Comparison of ENCODE assay signal across 13 cellular contexts in genomic region chr17:954431-955164, GRCh38. TPM values are rescaled to one million over a fixed set of nuclear protein-coding genes. Genes with fewer than 3 reads are reported as not detected.
DNase-seq lines count a peak whose midpoint lies in the region; ATAC-seq lines count a peak whose summit lies in the region.
"Had no signal": no experiment of that assay in that cellular context is flagged by ENCODE, and none has a peak within 500 bp of the region (broad histone marks: within the 10 kb centered on the region; RNA-seq: fewer than 3 reads in every experiment).

No MANE protein-coding gene starts in this region.

- H3K9me3 ChIP-seq in adipocyte (ENCODE audit: control insufficient read depth, low read length) (no peaks in the 10 kb centered on the region), Karpas-422 (ENCODE audit: low read length) (peaks cover 3% of the 10 kb centered on the region; the same call in 1 of the 2 replicates)
- H3K9me3 ChIP-seq: ovary had no signal

- ATAC-seq in left ventricle myocardium superior (peak; percentile 52), HG03139 (IDR thresholded peaks at IDR 0.05; ENCODE audit: unreplicated experiment) (no peak)
- ATAC-seq in activated CD8-positive, alpha-beta T cell treated with anti-CD3 and anti-CD28 coated beads, Interleukin-2, amount 10 ng/mL, durations not matched to agents 7 days and 5 days: no peak

- POLR2A ChIA-PET in activated CD8-positive, alpha-beta T cell treated with anti-CD3 and anti-CD28 coated beads, Interleukin-2, amount 10 ng/mL, durations not matched to agents 7 days and 5 days (lab: Charles Lee): no interaction called here

- H3K27ac Mint-ChIP-seq in activated CD8-positive, alpha-beta T cell treated with anti-CD3 and anti-CD28 coated beads, Interleukin-2, amount 10 ng/mL, durations not matched to agents 7 days and 5 days: no peak overlapping the region
- H3K27ac Mint-ChIP-seq: activated naive CD8-positive, alpha-beta T cell treated with anti-CD3 and anti-CD28 coated beads, Interleukin-2, amount 10 ng/mL, durations not matched to agents 7 days and 5 days had no signal

- H3K36me3 ChIP-seq in adipocyte (ENCODE audit: control insufficient read depth, insufficient read depth, low read length, severe bottlenecking): no peaks in the 10 kb centered on the region
- H3K36me3 ChIP-seq in Karpas-422 (ENCODE audit: insufficient read depth, low read length): no peaks in the 10 kb centered on the region
- H3K36me3 ChIP-seq: ovary had no signal

- no peaks in the 10 kb centered on the region for H3K4me1 Mint-ChIP-seq in activated CD8-positive, alpha-beta T cell treated with anti-CD3 and anti-CD28 coated beads, Interleukin-2, amount 10 ng/mL, durations not matched to agents 7 days and 5 days (ENCODE audit: low read depth)
- H3K4me1 Mint-ChIP-seq: activated naive CD8-positive, alpha-beta T cell treated with anti-CD3 and anti-CD28 coated beads, Interleukin-2, amount 10 ng/mL, durations not matched to agents 7 days and 5 days had no signal

- H3K9me3 Mint-ChIP-seq in activated CD8-positive, alpha-beta T cell treated with anti-CD3 and anti-CD28 coated beads, Interleukin-2, amount 10 ng/mL, durations not matched to agents 7 days and 5 days (ENCODE audit: insufficient read depth): no peaks in the 10 kb centered on the region
- H3K9me3 Mint-ChIP-seq: activated naive CD8-positive, alpha-beta T cell treated with anti-CD3 and anti-CD28 coated beads, Interleukin-2, amount 10 ng/mL, durations not matched to agents 7 days and 5 days had no signal

- intact Hi-C loops in left ventricle myocardium superior (cut with micrococcal nuclease): no loop called here

- no peak overlapping the region for H3K4me2 ChIP-seq in Karpas-422 (ENCODE audit: low read depth, low read length, poor library complexity, severe bottlenecking)

- H3K27me3 Mint-ChIP-seq in activated CD8-positive, alpha-beta T cell treated with anti-CD3 and anti-CD28 coated beads, Interleukin-2, amount 10 ng/mL, durations not matched to agents 7 days and 5 days (ENCODE audit: low read depth): peaks cover 7% of the 10 kb centered on the region

- H3K4me3 ChIP-seq in adipocyte (ENCODE audit: low read length) (no peak overlapping the region), Karpas-422 (ENCODE audit: low read length) (no peak overlapping the region)
- H3K4me3 ChIP-seq: ovary had no signal

- H3K27me3 ChIP-seq in adipocyte (replicated peaks; ENCODE audit: control insufficient read depth, insufficient read depth, low read length) (peaks cover 6% of the 10 kb centered on the region), Karpas-422 (ENCODE audit: low read length) (no peaks in the 10 kb centered on the region)
- H3K27me3 ChIP-seq: ovary had no signal

- CTCF ChIA-PET in activated CD8-positive, alpha-beta T cell treated with anti-CD3 and anti-CD28 coated beads, Interleukin-2, amount 10 ng/mL, durations not matched to agents 7 days and 5 days (lab: Charles Lee): no interaction called here

- no peak overlapping the region for H2AFZ ChIP-seq in Karpas-422 (ENCODE audit: low read length)

- no peak overlapping the region for H3K27ac ChIP-seq in Karpas-422 (ENCODE audit: low read length)
- H3K27ac ChIP-seq: ovary had no signal

- H3K36me3 Mint-ChIP-seq in activated CD8-positive, alpha-beta T cell treated with anti-CD3 and anti-CD28 coated beads, Interleukin-2, amount 10 ng/mL, durations not matched to agents 7 days and 5 days (ENCODE audit: low read depth): no peaks in the 10 kb centered on the region
- H3K36me3 Mint-ChIP-seq: activated naive CD8-positive, alpha-beta T cell treated with anti-CD3 and anti-CD28 coated beads, Interleukin-2, amount 10 ng/mL, durations not matched to agents 7 days and 5 days had no signal

- H4K20me1 ChIP-seq in Karpas-422 (ENCODE audit: insufficient read depth, low read depth, low read length): no peaks in the 10 kb centered on the region

- peaks cover 7% of the 10 kb centered on the region for H3K4me1 ChIP-seq in adipocyte (ENCODE audit: control insufficient read depth, insufficient read depth, low read length)
- H3K4me1 ChIP-seq in Karpas-422 (ENCODE audit: low read length): no peaks in the 10 kb centered on the region

- DNase-seq in ELF-1 (ENCODE audit: low read depth, low spot score) (peak; percentile 46), adipocyte (ENCODE audit: low read depth) (peak; percentile 60), left ventricle myocardium superior (peak; percentile 46), renal cortical epithelial cell (ENCODE audit: low read depth) (peak; percentile 68), Karpas-422 (no peak), DMS114 treated with DMSO at 0.1 percent for 48 hours (lab: John Stamatoyannopoulos, UW; ENCODE audit: unreplicated experiment) (no peak)
- DNase-seq in activated CD8-positive, alpha-beta T cell treated with anti-CD3 and anti-CD28 coated beads, Interleukin-2, amount 10 ng/mL, durations not matched to agents 7 days and 5 days: no peak
- DNase-seq: activated CD4-positive, alpha-beta T cell treated with anti-CD3 and anti-CD28 coated beads for 4 hours; activated naive CD8-positive, alpha-beta T cell treated with anti-CD3 and anti-CD28 coated beads, Interleukin-2, amount 10 ng/mL, durations not matched to agents 7 days and 5 days; hypothalamus; NCI-H146 had no signal

- no peaks in the 10 kb centered on the region for H3K79me2 ChIP-seq in Karpas-422 (ENCODE audit: low read length)

- H3K9ac ChIP-seq in adipocyte (ENCODE audit: low read length) (no peak overlapping the region), Karpas-422 (ENCODE audit: low read length) (no peak overlapping the region)

- H3K4me3 Mint-ChIP-seq in activated CD8-positive, alpha-beta T cell treated with anti-CD3 and anti-CD28 coated beads, Interleukin-2, amount 10 ng/mL, durations not matched to agents 7 days and 5 days: no peak overlapping the region
- H3K4me3 Mint-ChIP-seq: activated naive CD8-positive, alpha-beta T cell treated with anti-CD3 and anti-CD28 coated beads, Interleukin-2, amount 10 ng/mL, durations not matched to agents 7 days and 5 days had no signal

- H3K9me2 ChIP-seq in Karpas-422 (replicated peaks; ENCODE audit: insufficient read depth, low read length): no peaks in the 10 kb centered on the region

RNA-seq across cellular contexts. Expression of gene NXN, which starts 25.0 kb away (rescaled TPM):
- total RNA-seq in left ventricle myocardium superior (18.9 TPM), renal cortical epithelial cell (25.5 and 57.7 TPM in 2 replicates)
- 1.1 TPM in 1 of 2 replicates, not detected in the other for total RNA-seq in Karpas-422 (2014; rRNA removed; shearing (Covaris generic); ENCODE audit: low replicate concordance)
- total RNA-seq in activated CD8-positive, alpha-beta T cell treated with anti-CD3 and anti-CD28 coated beads, Interleukin-2, amount 10 ng/mL, durations not matched to agents 7 days and 5 days: under 1 TPM; 0.68 to 0.97 TPM

RNA-seq across cellular contexts. Expression of gene TIMM22, which starts 42.3 kb away (rescaled TPM):
- 15.8 TPM for total RNA-seq in left ventricle myocardium superior
- 18.0 and 21.4 TPM in 2 replicates for total RNA-seq in renal cortical epithelial cell
- total RNA-seq in Karpas-422 (2014; rRNA removed; shearing (Covaris generic); ENCODE audit: low replicate concordance): 4.7 and 7.2 TPM in 2 replicates
- total RNA-seq in activated CD8-positive, alpha-beta T cell treated with anti-CD3 and anti-CD28 coated beads, Interleukin-2, amount 10 ng/mL, durations not matched to agents 7 days and 5 days: 10 to 100 TPM; 10.0 to 10.4 TPM

Comparison
In these comparisons a context has a peak if more than half of its experiments do, and no peak if none do; other contexts are left out.
1. DNase-seq: peak in ELF-1 (single experiment), adipocyte (single experiment), left ventricle myocardium superior (single experiment) and renal cortical epithelial cell (single experiment); none in Karpas-422 (single experiment), DMS114 treated with DMSO at 0.1 percent for 48 hours (single experiment) and activated CD8-positive, alpha-beta T cell treated with anti-CD3 and anti-CD28 coated beads, Interleukin-2, amount 10 ng/mL, durations not matched to agents 7 days and 5 days (single experiment).